Comparison of ENCODE assay signal across 8 cellular contexts in genomic region chr9:94867281-94867841, GRCh38.
DNase-seq lines count a peak whose midpoint lies in the region; TF ChIP-seq lines count a peak whose summit lies in the region.

No MANE protein-coding gene starts in this region.

- peak overlapping the region; percentile 11 for H3K4me3 ChIP-seq in A673 (ENCODE audit: low read depth, low read length, poor library complexity, severe bottlenecking)
- peak overlapping the region; percentile 43 for H3K4me3 ChIP-seq in coronary artery
- no peak overlapping the region for H3K4me3 ChIP-seq in mesodermal cell (ENCODE audit: extremely low read depth, insufficient read depth, low read length, poor library complexity, severe bottlenecking)

- H3K27me3 ChIP-seq in A673 (replicated peaks; ENCODE audit: insufficient read depth, low read depth, low read length, poor library complexity): no peaks in the 10 kb centered on the region

- H3K36me3 ChIP-seq in A673 (ENCODE audit: insufficient read depth, low read length, poor library complexity, severe bottlenecking) (no peaks in the 10 kb centered on the region), mesodermal cell (ENCODE audit: control insufficient read depth, insufficient read depth, low read length) (no peaks in the 10 kb centered on the region)

- H3K27ac ChIP-seq in A673 (ENCODE audit: low read depth, low read length, poor library complexity, severe bottlenecking) (peak overlapping the region; percentile 95), coronary artery (peak overlapping the region; percentile 69 to 86), mesodermal cell (ENCODE audit: low read depth, low read length, severe bottlenecking) (peak overlapping the region; percentile 97)

- H3K9me3 ChIP-seq in A673 (ENCODE audit: low read depth, low read length, poor library complexity, severe bottlenecking) (no peaks in the 10 kb centered on the region), mesodermal cell (ENCODE audit: control insufficient read depth, low read length) (no peaks in the 10 kb centered on the region)

- peak; percentile 40 for DNase-seq in A673 (ENCODE audit: low spot score)
- DNase-seq in NCI-H1092 (lab: John Stamatoyannopoulos, UW): peak; percentile 34
- DNase-seq in coronary artery (ENCODE audit: low spot score): peak; percentile 88
- DNase-seq in central memory CD4-positive, alpha-beta T cell: no peak
- no peak for DNase-seq in NCI-H2107 (lab: John Stamatoyannopoulos, UW)
- no peak for DNase-seq in iPS-NIHi7 (ENCODE audit: extremely low spot score)
- no peak for DNase-seq in NOMO-1 treated with dmso at 0.1 percent for 144 hours (lab: John Stamatoyannopoulos, UW; ENCODE audit: unreplicated experiment)

- POLR2A ChIA-PET in A673 (lab: Charles Lee; ENCODE audit: low non-redundant PET): no interaction called here

- CTCF ChIA-PET in A673 (lab: Charles Lee): no interaction called here

- no TSS peak for BruUV-seq in A673 (replicated peaks; lab: Mats Ljungman, UMichigan)

- intact Hi-C loops in A673 (cut with micrococcal nuclease; ENCODE audit: unreplicated experiment): loop anchor here (5.0 kb wide), 1 partner anchor 140 kb away; no protein-coding TSS in a partner anchor

- TF ChIP-seq CTCF in A673 (conservative IDR thresholded peaks at IDR 0.05; ENCODE audit: low read depth, low read length) (no peak), coronary artery (IDR thresholded peaks at IDR 0.05) (no peak)

- H3K4me1 ChIP-seq in A673 (ENCODE audit: insufficient read depth, low read length, poor library complexity, severe bottlenecking): peaks cover 67% of the 10 kb centered on the region
- peaks cover 60% of the 10 kb centered on the region for H3K4me1 ChIP-seq in mesodermal cell (ENCODE audit: control insufficient read depth, insufficient read depth, low read length, poor library complexity, severe bottlenecking)

- 49 to 76% methylated on average over 5 of the region's 8 CpGs for WGBS in mesodermal cell (ENCODE audit: insufficient coverage in 2 of 2), 2 experiments

Comparison
In these comparisons a context has a peak if more than half of its experiments do, and no peak if none do; other contexts are left out.
1. DNase-seq: peak in A673 (single experiment), NCI-H1092 (single experiment) and coronary artery (single experiment); none in central memory CD4-positive, alpha-beta T cell (single experiment), NCI-H2107 (single experiment), iPS-NIHi7 (single experiment) and NOMO-1 treated with dmso at 0.1 percent for 144 hours (single experiment).
2. Peak in every context shown above with its lines, with median percentiles within 50 percentile points of each other: H3K27ac ChIP-seq.